9 cellular contexts compared by ENCODE assay signal in the genomic region with DNA sequence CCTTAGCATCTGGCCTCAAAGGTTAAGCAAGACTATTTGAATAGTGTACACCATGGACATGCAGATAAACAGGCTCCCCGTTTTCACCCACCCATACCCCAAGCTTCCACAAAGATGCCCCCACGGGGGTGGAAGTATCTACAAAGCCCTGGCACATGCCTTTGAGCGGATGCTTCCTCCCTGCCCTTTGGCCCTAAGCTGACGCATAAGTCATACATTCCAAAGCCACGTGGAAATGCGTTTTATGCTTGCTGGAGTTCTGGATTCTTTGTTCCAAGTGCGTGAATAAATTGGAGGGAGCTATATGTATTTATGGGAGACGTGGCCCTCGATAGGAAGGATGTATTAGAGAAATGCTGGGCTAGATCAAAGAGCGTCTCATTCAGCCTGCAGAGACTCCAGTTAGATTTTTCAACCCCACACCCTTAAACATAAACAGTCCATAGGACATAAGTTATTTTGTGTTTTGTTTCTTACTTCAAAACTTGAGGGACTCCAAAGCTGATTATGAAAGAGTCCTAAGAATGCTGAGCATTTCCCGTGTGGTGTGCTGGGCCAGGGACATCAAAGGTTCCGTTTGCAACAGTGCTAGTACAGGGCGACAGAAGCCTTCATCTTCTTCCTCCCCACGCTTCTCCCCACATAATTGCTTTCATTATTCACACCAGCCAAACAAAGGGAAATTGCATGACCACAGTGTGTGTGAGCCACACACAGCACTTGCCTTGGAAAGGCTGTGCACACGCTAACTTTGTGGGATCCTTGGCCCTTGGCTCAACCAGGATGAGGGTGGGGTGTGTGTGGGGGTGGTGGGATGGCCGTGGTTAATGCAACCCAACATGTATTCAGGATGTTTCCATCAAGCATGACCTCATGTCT.
DNase-seq lines count a peak whose midpoint lies in the region; ATAC-seq and TF ChIP-seq lines count a peak whose summit lies in the region.
"Had no signal": no experiment of that assay in that cellular context is flagged by ENCODE, and none has a peak within 500 bp of the region (broad histone marks: within the 10 kb centered on the region; RNA-seq: fewer than 3 reads in every experiment).

No MANE protein-coding gene starts in this region.

- intact Hi-C loops in activated T-helper 1 cell treated with anti-CD3 and anti-CD28 coated beads, Interleukin-12 subunit alpha, Interleukin-12 subunit beta, Interleukin-2, Interleukin-4 antibody, amounts not matched to agents 30 ng/mL and 10 ng/mL and 1 ng/mL, durations not matched to agents 14 hours and 24 hours and 36 hours (cut with micrococcal nuclease), result loop anchor here (1.0 to 5.0 kb wide), 2 partner anchors 27 to 36 kb away; no protein-coding TSS in a partner anchor
- intact Hi-C loops in right cardiac atrium (cut with DNase I), result no loop called here
- intact Hi-C loops in stomach (cut with DNase I; ENCODE audit: low total_unique reads), result no loop called here

- POLR2A ChIA-PET in activated CD4-positive, alpha-beta T cell treated with anti-CD3 and anti-CD28 coated beads, Interleukin-2, amount 10 ng/mL, durations not matched to agents 7 days and 5 days (lab: Charles Lee), result no interaction called here

- WGBS in right cardiac atrium, result 23% methylated on average over 16 of the region's 16 CpGs
- WGBS in stomach, 5 donors, result 45 to 67% (median 63%) methylated on average over 15 to 16 of the region's 16 CpGs

- H3K36me3 ChIP-seq in stomach, result no peaks in the 10 kb centered on the region
- H3K36me3 ChIP-seq: ovary had no signal

- H3K27ac ChIP-seq in right cardiac atrium (ENCODE audit: low read length), result peak overlapping the region; percentile 55
- H3K27ac ChIP-seq in stomach, result peak overlapping the region in 4 of 5 donors; percentile 1 to 70 (median 24)
- H3K27ac ChIP-seq: ovary had no signal

- no peak for TF ChIP-seq POLR2A in stomach (IDR thresholded peaks at IDR 0.05)

- H3K27me3 ChIP-seq in right cardiac atrium (ENCODE audit: control insufficient read depth, insufficient read depth) (no peaks in the 10 kb centered on the region), stomach (no peaks in the 10 kb centered on the region)
- H3K27me3 ChIP-seq: ovary had no signal

- H3K9me3 Mint-ChIP-seq in activated CD4-positive, alpha-beta T cell treated with anti-CD3 and anti-CD28 coated beads, Interleukin-2, amount 10 ng/mL, durations not matched to agents 7 days and 5 days, result no peaks in the 10 kb centered on the region
- H3K9me3 Mint-ChIP-seq in activated T-helper 1 cell treated with anti-CD3 and anti-CD28 coated beads, Interleukin-12 subunit alpha, Interleukin-12 subunit beta, Interleukin-2, Interleukin-4 antibody, amounts not matched to agents 30 ng/mL and 10 ng/mL and 1 ng/mL, durations not matched to agents 14 hours and 24 hours and 36 hours, result no peaks in the 10 kb centered on the region

- peak overlapping the region; percentile 1 for H3K4me3 Mint-ChIP-seq in activated CD4-positive, alpha-beta T cell treated with anti-CD3 and anti-CD28 coated beads, Interleukin-2, amount 10 ng/mL, durations not matched to agents 7 days and 5 days
- H3K4me3 Mint-ChIP-seq in activated T-helper 1 cell treated with anti-CD3 and anti-CD28 coated beads, Interleukin-12 subunit alpha, Interleukin-12 subunit beta, Interleukin-2, Interleukin-4 antibody, amounts not matched to agents 30 ng/mL and 10 ng/mL and 1 ng/mL, durations not matched to agents 14 hours and 24 hours and 36 hours, result peak overlapping the region; percentile 12

- H3K9me3 ChIP-seq in right cardiac atrium (ENCODE audit: control insufficient read depth, low read length) (no peaks in the 10 kb centered on the region), stomach (no peaks in the 10 kb centered on the region)
- H3K9me3 ChIP-seq: ovary had no signal

- peaks cover 22% of the 10 kb centered on the region for H3K4me1 ChIP-seq in right cardiac atrium (ENCODE audit: control insufficient read depth, insufficient read depth, low read length)
- H3K4me1 ChIP-seq in stomach, result peaks cover 8 to 22% (median 15%) of the 10 kb centered on the region in 4 donors

- CTCF ChIA-PET in activated CD4-positive, alpha-beta T cell treated with anti-CD3 and anti-CD28 coated beads, Interleukin-2, amount 10 ng/mL, durations not matched to agents 7 days and 5 days (lab: Charles Lee), result interaction anchor here (0.5 to 2.0 kb wide), 7 partner anchors 9 to 533 kb away, joined by 3 to 6 read pairs (median 5); no protein-coding TSS in a partner anchor

- H3K27me3 Mint-ChIP-seq in activated CD4-positive, alpha-beta T cell treated with anti-CD3 and anti-CD28 coated beads, Interleukin-2, amount 10 ng/mL, durations not matched to agents 7 days and 5 days, result no peaks in the 10 kb centered on the region
- H3K27me3 Mint-ChIP-seq in activated T-helper 1 cell treated with anti-CD3 and anti-CD28 coated beads, Interleukin-12 subunit alpha, Interleukin-12 subunit beta, Interleukin-2, Interleukin-4 antibody, amounts not matched to agents 30 ng/mL and 10 ng/mL and 1 ng/mL, durations not matched to agents 14 hours and 24 hours and 36 hours (ENCODE audit: insufficient read depth), result peaks cover 8% of the 10 kb centered on the region

- TF ChIP-seq CTCF in stomach (IDR thresholded peaks at IDR 0.05), result no peak

- peak; percentile 60 for DNase-seq in activated CD4-positive, alpha-beta T cell treated with anti-CD3 and anti-CD28 coated beads, Interleukin-2, amount 10 ng/mL, durations not matched to agents 7 days and 5 days
- no peak for DNase-seq in activated CD4-positive, alpha-beta T cell treated with anti-CD3 and anti-CD28 coated beads for 4 hours
- DNase-seq in activated T-helper 1 cell treated with anti-CD3 and anti-CD28 coated beads, Interleukin-12 subunit alpha, Interleukin-12 subunit beta, Interleukin-2, Interleukin-4 antibody, amounts not matched to agents 30 ng/mL and 10 ng/mL and 1 ng/mL, durations not matched to agents 14 hours and 24 hours and 36 hours (ENCODE audit: low spot score), result peak; percentile 17
- DNase-seq in right cardiac atrium (peak in 2 of 3 donors; percentile 38 to 63), stomach (no peak), NCI-H146 (lab: John Stamatoyannopoulos, UW) (no peak), NCI-H774 (lab: John Stamatoyannopoulos, UW) (no peak)

- TF ChIP-seq EP300 in stomach (IDR thresholded peaks at IDR 0.05), result no peak

- ATAC-seq in right cardiac atrium (peak; percentile 4 to 45), GM21515 (IDR thresholded peaks at IDR 0.05; ENCODE audit: unreplicated experiment) (no peak)

- H3K4me3 ChIP-seq in right cardiac atrium (ENCODE audit: low read length) (no peak overlapping the region), stomach (no peak overlapping the region)
- H3K4me3 ChIP-seq: ovary had no signal

- peak overlapping the region; percentile 36 for H3K27ac Mint-ChIP-seq in activated CD4-positive, alpha-beta T cell treated with anti-CD3 and anti-CD28 coated beads, Interleukin-2, amount 10 ng/mL, durations not matched to agents 7 days and 5 days
- peak overlapping the region; percentile 52 for H3K27ac Mint-ChIP-seq in activated T-helper 1 cell treated with anti-CD3 and anti-CD28 coated beads, Interleukin-12 subunit alpha, Interleukin-12 subunit beta, Interleukin-2, Interleukin-4 antibody, amounts not matched to agents 30 ng/mL and 10 ng/mL and 1 ng/mL, durations not matched to agents 14 hours and 24 hours and 36 hours

- H3K36me3 Mint-ChIP-seq in activated CD4-positive, alpha-beta T cell treated with anti-CD3 and anti-CD28 coated beads, Interleukin-2, amount 10 ng/mL, durations not matched to agents 7 days and 5 days (ENCODE audit: low read depth), result no peaks in the 10 kb centered on the region
- H3K36me3 Mint-ChIP-seq in activated T-helper 1 cell treated with anti-CD3 and anti-CD28 coated beads, Interleukin-12 subunit alpha, Interleukin-12 subunit beta, Interleukin-2, Interleukin-4 antibody, amounts not matched to agents 30 ng/mL and 10 ng/mL and 1 ng/mL, durations not matched to agents 14 hours and 24 hours and 36 hours (ENCODE audit: low read depth), result peaks cover 5% of the 10 kb centered on the region

- H3K4me1 Mint-ChIP-seq in activated CD4-positive, alpha-beta T cell treated with anti-CD3 and anti-CD28 coated beads, Interleukin-2, amount 10 ng/mL, durations not matched to agents 7 days and 5 days, result peaks cover 29% of the 10 kb centered on the region
- H3K4me1 Mint-ChIP-seq in activated T-helper 1 cell treated with anti-CD3 and anti-CD28 coated beads, Interleukin-12 subunit alpha, Interleukin-12 subunit beta, Interleukin-2, Interleukin-4 antibody, amounts not matched to agents 30 ng/mL and 10 ng/mL and 1 ng/mL, durations not matched to agents 14 hours and 24 hours and 36 hours (ENCODE audit: low read depth), result peaks cover 35% of the 10 kb centered on the region

Comparison
In these comparisons a context has a peak if more than half of its experiments do, and no peak if none do; other contexts are left out.
1. DNase-seq: peak in activated CD4-positive, alpha-beta T cell treated with anti-CD3 and anti-CD28 coated beads, Interleukin-2, amount 10 ng/mL, durations not matched to agents 7 days and 5 days (single experiment), activated T-helper 1 cell treated with anti-CD3 and anti-CD28 coated beads, Interleukin-12 subunit alpha, Interleukin-12 subunit beta, Interleukin-2, Interleukin-4 antibody, amounts not matched to agents 30 ng/mL and 10 ng/mL and 1 ng/mL, durations not matched to agents 14 hours and 24 hours and 36 hours (single experiment) and right cardiac atrium (2 of 3); none in activated CD4-positive, alpha-beta T cell treated with anti-CD3 and anti-CD28 coated beads for 4 hours (0 of 2), stomach (single experiment), NCI-H146 (single experiment) and NCI-H774 (single experiment).